Comparison of ENCODE assay signal across 1 cellular context in the genomic region with DNA sequence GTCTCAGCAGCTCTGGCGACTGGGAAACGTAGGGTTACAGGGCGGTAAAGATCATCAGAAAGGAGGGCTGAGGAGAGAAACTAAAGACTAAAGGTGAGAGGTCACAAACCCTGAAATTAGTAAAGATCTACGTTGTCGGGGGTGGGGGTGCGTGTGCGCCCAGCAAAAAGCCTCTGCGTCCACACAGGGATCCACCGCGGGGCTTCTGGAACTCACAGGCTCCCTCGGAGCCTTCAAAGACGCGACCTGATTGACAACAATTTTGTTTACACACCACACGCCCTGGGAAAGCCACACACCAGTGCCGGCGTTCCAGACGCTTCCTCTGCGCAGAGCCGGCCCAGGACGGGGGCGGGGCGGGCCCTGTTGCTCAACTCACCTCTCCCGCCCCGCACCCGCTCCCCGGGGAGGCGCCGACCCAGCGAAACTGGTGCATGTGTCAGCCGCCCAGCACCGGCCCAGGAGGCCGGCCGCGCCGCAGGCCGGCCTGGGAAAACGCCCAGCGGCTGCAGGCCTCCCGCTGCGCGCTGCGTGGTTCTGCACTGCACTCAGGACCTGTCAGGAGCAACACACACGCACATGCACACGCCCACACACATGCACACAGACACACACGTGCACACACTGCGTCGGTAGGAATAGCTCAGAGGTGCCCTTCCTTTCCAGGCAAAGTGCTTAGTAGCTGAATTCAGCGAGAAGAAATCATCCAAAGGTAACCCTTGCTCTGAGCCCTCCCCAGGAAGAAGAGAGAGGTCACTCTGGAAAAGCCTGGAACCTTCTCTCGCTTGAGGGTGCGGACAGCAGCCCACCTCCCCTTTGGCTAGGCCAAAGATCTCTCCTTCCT.
A peak's percentile ranks its signal among the peaks of the same experiment; 100 is the strongest.
TF ChIP-seq lines count a peak whose summit lies in the region.

No MANE protein-coding gene starts in this region.

TF ChIP-seq in K562, 482 proteins besides CTCF, POLR2A, EP300 and RAD21 (continued from another document and continues in another):
- TF ChIP-seq, protein P1, sequence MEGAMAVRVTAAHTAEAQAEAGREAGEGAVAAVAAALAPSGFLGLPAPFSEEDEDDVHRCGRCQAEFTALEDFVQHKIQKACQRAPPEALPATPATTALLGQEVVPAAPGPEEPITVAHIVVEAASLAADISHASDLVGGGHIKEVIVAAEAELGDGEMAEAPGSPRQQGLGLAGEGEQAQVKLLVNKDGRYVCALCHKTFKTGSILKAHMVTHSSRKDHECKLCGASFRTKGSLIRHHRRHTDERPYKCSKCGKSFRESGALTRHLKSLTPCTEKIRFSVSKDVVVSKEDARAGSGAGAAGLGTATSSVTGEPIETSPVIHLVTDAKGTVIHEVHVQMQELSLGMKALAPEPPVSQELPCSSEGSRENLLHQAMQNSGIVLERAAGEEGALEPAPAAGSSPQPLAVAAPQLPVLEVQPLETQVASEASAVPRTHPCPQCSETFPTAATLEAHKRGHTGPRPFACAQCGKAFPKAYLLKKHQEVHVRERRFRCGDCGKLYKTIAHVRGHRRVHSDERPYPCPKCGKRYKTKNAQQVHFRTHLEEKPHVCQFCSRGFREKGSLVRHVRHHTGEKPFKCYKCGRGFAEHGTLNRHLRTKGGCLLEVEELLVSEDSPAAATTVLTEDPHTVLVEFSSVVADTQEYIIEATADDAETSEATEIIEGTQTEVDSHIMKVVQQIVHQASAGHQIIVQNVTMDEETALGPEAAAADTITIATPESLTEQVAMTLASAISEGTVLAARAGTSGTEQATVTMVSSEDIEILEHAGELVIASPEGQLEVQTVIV (CRISPR knock-in tag; IDR thresholded peaks at IDR 0.05; ENCODE audit: borderline replicate concordance): no peak
- TF ChIP-seq YY1 (IDR thresholded peaks at IDR 0.05; ENCODE audit: borderline replicate concordance in 1 of 3, control insufficient read depth in 1 of 3, extremely low read depth in 1 of 3, insufficient read depth in 3 of 3, insufficient read length in 1 of 3, insufficient replicate concordance in 2 of 3, low read depth in 1 of 3, low read length in 2 of 3) (peak in 2 of 3 experiments; percentile 57 to 63), IRF1 (CRISPR knock-in tag; IDR thresholded peaks at IDR 0.05; ENCODE audit: borderline replicate concordance) (no peak), PRPF4 (IDR thresholded peaks at IDR 0.05; ENCODE audit: insufficient read depth, low read depth, low read length, poor library complexity, severe bottlenecking) (peak; percentile 70), ZNF3 (CRISPR knock-in tag; IDR thresholded peaks at IDR 0.05) (no peak), ATF7 (IDR thresholded peaks at IDR 0.05) (peak; percentile 86), CREM (IDR thresholded peaks at IDR 0.05; ENCODE audit: low read depth) (peak; percentile 10; the same call in 1 of the 2 replicates), FOXP1 (CRISPR knock-in tag; IDR thresholded peaks at IDR 0.05) (peak; percentile 100), ZNF592 (IDR thresholded peaks at IDR 0.05) (peak; percentile 91), SIN3B (IDR thresholded peaks at IDR 0.05; ENCODE audit: low read depth) (peak; percentile 22; the same call in 1 of the 2 replicates), ARNT (IDR thresholded peaks at IDR 0.05) (no peak), PPARD (CRISPR knock-in tag; IDR thresholded peaks at IDR 0.05) (no peak), MCM3 (IDR thresholded peaks at IDR 0.05) (no peak), ZNF212 (CRISPR knock-in tag; IDR thresholded peaks at IDR 0.05) (no peak), FOSL1 (tag; conservative IDR thresholded peaks at IDR 0.05) (peak; percentile 67; the same call in 1 of the 2 replicates), TEAD4 (IDR thresholded peaks at IDR 0.05; ENCODE audit: low read length) (peak; percentile 29; the same call in 1 of the 2 replicates), TEAD4 (CRISPR knock-in tag; IDR thresholded peaks at IDR 0.05; ENCODE audit: borderline replicate concordance) (no peak), ZNF518B (CRISPR knock-in tag; IDR thresholded peaks at IDR 0.05) (no peak), SOX6 (IDR thresholded peaks at IDR 0.05) (peak; percentile 72), MTA3 (IDR thresholded peaks at IDR 0.05; ENCODE audit: borderline replicate concordance) (peak; percentile 78; the same call in 1 of the 2 replicates), ZNF140 (CRISPR knock-in tag; IDR thresholded peaks at IDR 0.05) (no peak), SMAD3 (CRISPR knock-in tag; conservative IDR thresholded peaks at IDR 0.05) (no peak; the same call in 1 of the 2 replicates), SMAD4 (CRISPR knock-in tag; conservative IDR thresholded peaks at IDR 0.05) (peak; percentile 94), MAFF (IDR thresholded peaks at IDR 0.05; ENCODE audit: low read length) (no peak), KLF1 (tag; IDR thresholded peaks at IDR 0.05) (peak; percentile 69; the same call in 1 of the 2 replicates), KAT7 (CRISPR knock-in tag; IDR thresholded peaks at IDR 0.05; ENCODE audit: borderline replicate concordance) (peak; percentile 92), ZBTB8A (IDR thresholded peaks at IDR 0.05; ENCODE audit: partially characterized antibody) (no peak), ZBED1 (IDR thresholded peaks at IDR 0.05) (no peak), MEF2D (tag; conservative IDR thresholded peaks at IDR 0.05; ENCODE audit: low read depth) (no peak; the same call in 1 of the 2 replicates), FIP1L1 (IDR thresholded peaks at IDR 0.05; ENCODE audit: low read depth, low read length, poor library complexity, severe bottlenecking) (peak; percentile 83), NONO (IDR thresholded peaks at IDR 0.05; ENCODE audit: low read depth in 2 of 2, low read length in 1 of 2) (peak in 1 of 2 experiments; percentile 30; a peak in 2 of 4 replicates), NUFIP1 (IDR thresholded peaks at IDR 0.05; ENCODE audit: partially characterized antibody) (no peak), SRF (CRISPR knock-in tag; IDR thresholded peaks at IDR 0.05) (peak in 1 of 2 experiments; percentile 73; a peak in 1 of 4 replicates), SIRT6 (IDR thresholded peaks at IDR 0.05; ENCODE audit: low read depth, low read length) (no peak), NR3C1 (CRISPR knock-in tag; IDR thresholded peaks at IDR 0.05) (peak; percentile 39; the same call in 1 of the 2 replicates)
- TF ChIP-seq, protein P2, sequence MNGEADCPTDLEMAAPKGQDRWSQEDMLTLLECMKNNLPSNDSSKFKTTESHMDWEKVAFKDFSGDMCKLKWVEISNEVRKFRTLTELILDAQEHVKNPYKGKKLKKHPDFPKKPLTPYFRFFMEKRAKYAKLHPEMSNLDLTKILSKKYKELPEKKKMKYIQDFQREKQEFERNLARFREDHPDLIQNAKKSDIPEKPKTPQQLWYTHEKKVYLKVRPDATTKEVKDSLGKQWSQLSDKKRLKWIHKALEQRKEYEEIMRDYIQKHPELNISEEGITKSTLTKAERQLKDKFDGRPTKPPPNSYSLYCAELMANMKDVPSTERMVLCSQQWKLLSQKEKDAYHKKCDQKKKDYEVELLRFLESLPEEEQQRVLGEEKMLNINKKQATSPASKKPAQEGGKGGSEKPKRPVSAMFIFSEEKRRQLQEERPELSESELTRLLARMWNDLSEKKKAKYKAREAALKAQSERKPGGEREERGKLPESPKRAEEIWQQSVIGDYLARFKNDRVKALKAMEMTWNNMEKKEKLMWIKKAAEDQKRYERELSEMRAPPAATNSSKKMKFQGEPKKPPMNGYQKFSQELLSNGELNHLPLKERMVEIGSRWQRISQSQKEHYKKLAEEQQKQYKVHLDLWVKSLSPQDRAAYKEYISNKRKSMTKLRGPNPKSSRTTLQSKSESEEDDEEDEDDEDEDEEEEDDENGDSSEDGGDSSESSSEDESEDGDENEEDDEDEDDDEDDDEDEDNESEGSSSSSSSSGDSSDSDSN (IDR thresholded peaks at IDR 0.05; ENCODE audit: borderline replicate concordance in 1 of 2, low read depth in 2 of 2, low read length in 2 of 2): peak; percentile 99 to 100
- TF ChIP-seq, protein P3, sequence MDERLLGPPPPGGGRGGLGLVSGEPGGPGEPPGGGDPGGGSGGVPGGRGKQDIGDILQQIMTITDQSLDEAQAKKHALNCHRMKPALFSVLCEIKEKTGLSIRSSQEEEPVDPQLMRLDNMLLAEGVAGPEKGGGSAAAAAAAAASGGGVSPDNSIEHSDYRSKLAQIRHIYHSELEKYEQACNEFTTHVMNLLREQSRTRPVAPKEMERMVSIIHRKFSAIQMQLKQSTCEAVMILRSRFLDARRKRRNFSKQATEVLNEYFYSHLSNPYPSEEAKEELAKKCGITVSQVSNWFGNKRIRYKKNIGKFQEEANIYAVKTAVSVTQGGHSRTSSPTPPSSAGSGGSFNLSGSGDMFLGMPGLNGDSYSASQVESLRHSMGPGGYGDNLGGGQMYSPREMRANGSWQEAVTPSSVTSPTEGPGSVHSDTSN (CRISPR knock-in tag; IDR thresholded peaks at IDR 0.05; ENCODE audit: low read depth): no peak
- TF ChIP-seq, protein P3 (tag; conservative IDR thresholded peaks at IDR 0.05; ENCODE audit: low read depth): 0 out of 2 replicates have a peak, but pooled peaks have one; percentile 33
- TF ChIP-seq, protein P4, sequence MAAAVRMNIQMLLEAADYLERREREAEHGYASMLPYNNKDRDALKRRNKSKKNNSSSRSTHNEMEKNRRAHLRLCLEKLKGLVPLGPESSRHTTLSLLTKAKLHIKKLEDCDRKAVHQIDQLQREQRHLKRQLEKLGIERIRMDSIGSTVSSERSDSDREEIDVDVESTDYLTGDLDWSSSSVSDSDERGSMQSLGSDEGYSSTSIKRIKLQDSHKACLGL (CRISPR knock-in tag; IDR thresholded peaks at IDR 0.05; ENCODE audit: borderline replicate concordance, poor library complexity, severe bottlenecking): no peak
- TF ChIP-seq, protein P5, sequence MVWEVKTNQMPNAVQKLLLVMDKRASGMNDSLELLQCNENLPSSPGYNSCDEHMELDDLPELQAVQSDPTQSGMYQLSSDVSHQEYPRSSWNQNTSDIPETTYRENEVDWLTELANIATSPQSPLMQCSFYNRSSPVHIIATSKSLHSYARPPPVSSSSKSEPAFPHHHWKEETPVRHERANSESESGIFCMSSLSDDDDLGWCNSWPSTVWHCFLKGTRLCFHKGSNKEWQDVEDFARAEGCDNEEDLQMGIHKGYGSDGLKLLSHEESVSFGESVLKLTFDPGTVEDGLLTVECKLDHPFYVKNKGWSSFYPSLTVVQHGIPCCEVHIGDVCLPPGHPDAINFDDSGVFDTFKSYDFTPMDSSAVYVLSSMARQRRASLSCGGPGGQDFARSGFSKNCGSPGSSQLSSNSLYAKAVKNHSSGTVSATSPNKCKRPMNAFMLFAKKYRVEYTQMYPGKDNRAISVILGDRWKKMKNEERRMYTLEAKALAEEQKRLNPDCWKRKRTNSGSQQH (CRISPR knock-in tag; IDR thresholded peaks at IDR 0.05): no peak
